ENCODE assay signal across 18 cellular contexts in genomic region chr11:100857236-100858005, GRCh38.
A peak's percentile ranks its signal among the peaks of the same experiment; 100 is the strongest.
DNase-seq lines count a peak whose midpoint lies in the region; ATAC-seq and TF ChIP-seq lines count a peak whose summit lies in the region.
"Had no signal": no experiment of that assay in that cellular context is flagged by ENCODE, and none has a peak within 500 bp of the region (broad histone marks: within the 10 kb centered on the region; RNA-seq: fewer than 3 reads in every experiment).

No MANE protein-coding gene starts in this region.

- no peak for TF ChIP-seq CTCF in GM23338 (conservative IDR thresholded peaks at IDR 0.05; ENCODE audit: low read depth in 2 of 2)
- TF ChIP-seq CTCF in neural crest cell (conservative IDR thresholded peaks at IDR 0.05), result no peak

- H3K4me3 ChIP-seq in GM23338 (no peak overlapping the region), HAP-1 (no peak overlapping the region)
- H3K4me3 ChIP-seq: MG63, SK-N-MC had no signal

- H3K36me3 ChIP-seq in GM23338 (ENCODE audit: insufficient read depth), result no peaks in the 10 kb centered on the region
- no peaks in the 10 kb centered on the region for H3K36me3 ChIP-seq in HAP-1 (replicated peaks)
- H3K36me3 ChIP-seq: MG63 had no signal

- H4K20me1 ChIP-seq in GM23338 (replicated peaks; ENCODE audit: insufficient read depth), result no peaks in the 10 kb centered on the region

- H3K4me1 ChIP-seq in GM23338 (ENCODE audit: insufficient read depth) (peaks cover 42% of the 10 kb centered on the region), HAP-1 (peaks cover 20% of the 10 kb centered on the region)

- no peak overlapping the region for H2AFZ ChIP-seq in GM23338

- no peaks in the 10 kb centered on the region for H3K36me3 Mint-ChIP-seq in GM23338 (ENCODE audit: low read depth)
- H3K36me3 Mint-ChIP-seq in neural crest cell (ENCODE audit: low read depth), result peaks cover 3% of the 10 kb centered on the region

- H3K4me1 Mint-ChIP-seq in GM23338, result peaks cover 53% of the 10 kb centered on the region
- peaks cover 24% of the 10 kb centered on the region for H3K4me1 Mint-ChIP-seq in neural crest cell

- no peaks in the 10 kb centered on the region for H3K9me3 ChIP-seq in HAP-1
- H3K9me3 ChIP-seq: MG63 had no signal

- no peaks in the 10 kb centered on the region for H3K27me3 ChIP-seq in GM23338 (ENCODE audit: insufficient read depth)
- 0 out of 2 replicates have a peak, but pooled peaks cover 2% of the 10 kb centered on the region for H3K27me3 ChIP-seq in HAP-1 (ENCODE audit: low read depth)
- H3K27me3 ChIP-seq: MG63 had no signal

- no peaks in the 10 kb centered on the region for H3F3A ChIP-seq in GM23338 (replicated peaks; ENCODE audit: low read depth)

- in situ Hi-C loops in HAP-1 (cut with MboI; ENCODE audit: low sequenced_read_pairs), result no loop called here

- H3K27ac Mint-ChIP-seq in GM23338 (peak overlapping the region; percentile 18; the same call in 1 of the 2 replicates), neural crest cell (ENCODE audit: unreplicated experiment) (peak overlapping the region; percentile 36)

- no peaks in the 10 kb centered on the region for H3K9me3 Mint-ChIP-seq in GM23338
- no peaks in the 10 kb centered on the region for H3K9me3 Mint-ChIP-seq in neural crest cell

- ATAC-seq in GM23338, result peak; percentile 50; the same call in 2 of the 3 replicates
- ATAC-seq in HG02623 (IDR thresholded peaks at IDR 0.05; ENCODE audit: unreplicated experiment), result no peak
- no peak for ATAC-seq in GM21619 (IDR thresholded peaks at IDR 0.05; ENCODE audit: unreplicated experiment)

- no peak overlapping the region for H3K4me2 ChIP-seq in GM23338

- H3K4me3 Mint-ChIP-seq in GM23338 (no peak overlapping the region), neural crest cell (no peak overlapping the region)

- no peak overlapping the region for H3K27ac ChIP-seq in GM23338 (ENCODE audit: low read depth)
- H3K27ac ChIP-seq: C4-2B, SK-N-MC had no signal

- peaks cover 4% of the 10 kb centered on the region; the same call in 1 of the 2 replicates for H3K79me2 ChIP-seq in GM23338 (replicated peaks; ENCODE audit: insufficient read depth)

- peak; percentile 60 for DNase-seq in GM23338 (ENCODE audit: low spot score)
- peak; percentile 19 for DNase-seq in amniotic epithelial cell (ENCODE audit: low read depth)
- peak; percentile 58 for DNase-seq in fibroblast of peridontal ligament (ENCODE audit: extremely low read depth)
- DNase-seq in neural crest cell (ENCODE audit: low read depth, low spot score), result no peak
- no peak for DNase-seq in GM19238 (ENCODE audit: insufficient read length, low spot score)
- no peak for DNase-seq in HAP-1 (ENCODE audit: low spot score in 2 of 2)
- DNase-seq: COR-L47, EL, Karpas-422, MG63, NCI-H1092 treated with DMSO at 0.1 percent for 48 hours, NCI-H345, NCI-H526, Right ventricle myocardium superior had no signal

- H3K27me3 Mint-ChIP-seq in GM23338 (ENCODE audit: insufficient read depth, low read depth, poor library complexity), result peaks cover 3% of the 10 kb centered on the region
- no peaks in the 10 kb centered on the region for H3K27me3 Mint-ChIP-seq in neural crest cell (ENCODE audit: low read depth)

- no peaks in the 10 kb centered on the region for H3K9me2 ChIP-seq in GM23338 (ENCODE audit: insufficient read depth)

TF ChIP-seq in GM23338, 12 proteins besides CTCF, POLR2A, EP300 and RAD21:
- no peak for TF ChIP-seq ETS1 (IDR thresholded peaks at IDR 0.05)
- TF ChIP-seq EZH2phosphoT487 (IDR thresholded peaks at IDR 0.05; ENCODE audit: unreplicated experiment), result no peak
- no peak for TF ChIP-seq JUNB (IDR thresholded peaks at IDR 0.05; ENCODE audit: unreplicated experiment)
- no peak for TF ChIP-seq NANOG (IDR thresholded peaks at IDR 0.05; ENCODE audit: borderline replicate concordance)
- TF ChIP-seq ZNF114 (CRISPR knock-in tag; IDR thresholded peaks at IDR 0.05), result no peak
- no peak for TF ChIP-seq ZNF331 (CRISPR knock-in tag; IDR thresholded peaks at IDR 0.05; ENCODE audit: low read depth)

Comparison
In these comparisons a context has a peak if more than half of its experiments do, and no peak if none do; other contexts are left out.
1. DNase-seq: peak in GM23338 (single experiment), amniotic epithelial cell (single experiment) and fibroblast of peridontal ligament (single experiment); none in neural crest cell (single experiment), GM19238 (single experiment) and HAP-1 (0 of 2).